Comparison of ENCODE assay signal across 11 cellular contexts in genomic region chr11:6553634-6554033, GRCh38.
"Had no signal": no experiment of that assay in that cellular context is flagged by ENCODE, and none has a peak within 500 bp of the region (broad histone marks: within the 10 kb centered on the region; RNA-seq: fewer than 3 reads in every experiment).

No MANE protein-coding gene starts in this region.

- H3K4me3 ChIP-seq: GM23248, GM23338, HAP-1 had no signal

- H2AFZ ChIP-seq: GM23248, GM23338 had no signal

- H3K4me2 ChIP-seq: GM23338 had no signal

- H3K9ac ChIP-seq: GM23248 had no signal

- ATAC-seq: GM23338, HCT116 had no signal

- DNase-seq: GM23248, GOT3, H7, H9, HCEC 1CT, HFFc6 had no signal

- H3K4me1 ChIP-seq: HAP-1 had no signal

- FAIRE-seq: H1, H54 had no signal

- H3K9me3 ChIP-seq: HAP-1 had no signal

- H3K36me3 ChIP-seq: HAP-1 had no signal

- H3K27ac ChIP-seq: GM23248 had no signal
